7 cellular contexts compared by ENCODE assay signal in the genomic region with DNA sequence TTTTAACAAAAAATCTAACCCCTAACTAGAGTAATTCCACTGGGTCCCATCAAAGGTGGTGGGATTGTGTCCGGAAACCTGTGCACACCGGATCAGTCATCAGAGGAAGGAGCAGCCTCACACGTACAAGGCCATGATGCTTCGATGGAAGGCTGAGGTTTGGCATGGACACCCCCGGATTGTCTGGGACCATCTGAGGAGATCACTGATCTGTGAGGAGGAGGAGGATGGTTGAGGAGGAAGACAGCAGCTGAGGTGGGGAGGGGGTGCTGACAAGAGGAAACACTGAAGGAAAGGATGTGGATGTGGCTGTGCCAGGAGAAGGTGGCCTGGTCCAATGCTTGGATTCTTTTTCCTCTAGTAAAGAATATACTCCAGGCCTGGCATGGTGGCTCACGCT.
"Had no signal": no experiment of that assay in that cellular context is flagged by ENCODE, and none has a peak within 500 bp of the region (broad histone marks: within the 10 kb centered on the region; RNA-seq: fewer than 3 reads in every experiment).

No MANE protein-coding gene starts in this region.

- DNase-seq: GM23248, GOT3, H9, HCEC 1CT had no signal

- H3K9ac ChIP-seq: GM23248 had no signal

- H2AFZ ChIP-seq: GM23248 had no signal

- ATAC-seq: HepG2, K562 had no signal

- H3K27ac ChIP-seq: GM23248, HL-60 had no signal

- H3K4me3 ChIP-seq: GM23248, K562 had no signal
